Comparison of ENCODE assay signal across 9 cellular contexts in the genomic region with DNA sequence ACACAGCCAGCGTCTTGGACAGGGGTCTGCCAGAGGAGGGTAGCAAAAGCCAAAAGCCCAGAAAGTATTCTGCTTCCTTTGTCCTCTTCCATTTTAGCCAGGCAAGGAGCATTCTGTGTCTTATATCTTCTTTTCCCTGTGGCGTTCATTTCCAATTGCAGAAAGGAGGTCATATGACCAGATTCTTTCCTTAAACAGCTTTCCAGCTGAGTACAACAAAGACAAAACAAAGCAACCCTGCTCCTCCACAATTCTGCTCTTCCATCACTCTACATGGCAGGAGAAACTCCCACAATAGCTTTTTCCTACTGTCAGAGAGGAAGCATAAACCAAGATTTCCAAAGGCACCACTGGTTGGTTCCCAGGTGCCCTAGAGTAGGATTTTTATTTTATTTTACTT. TPM values are rescaled to one million over a fixed set of nuclear protein-coding genes. Genes with fewer than 3 reads are reported as not detected.
DNase-seq lines count a peak whose midpoint lies in the region; ATAC-seq, FAIRE-seq and TF ChIP-seq lines count a peak whose summit lies in the region.
"Had no signal": no experiment of that assay in that cellular context is flagged by ENCODE, and none has a peak within 500 bp of the region (broad histone marks: within the 10 kb centered on the region; RNA-seq: fewer than 3 reads in every experiment).

No MANE protein-coding gene starts in this region.

- H3K4me1 Mint-ChIP-seq in immature natural killer cell: peaks cover 34 to 35% of the 10 kb centered on the region in 2 donors

- H3K4me3 ChIP-seq in Karpas-422 (ENCODE audit: low read length): no peak overlapping the region
- H3K4me3 ChIP-seq in K562: no peak overlapping the region
- peak overlapping the region in 1 of 2 donors; percentile 40 for H3K4me3 ChIP-seq in stomach smooth muscle (ENCODE audit: low read length in 2 of 2)
- no peak overlapping the region for H3K4me3 ChIP-seq in BE2C (ENCODE audit: low read depth, low read length)
- H3K4me3 ChIP-seq in psoas muscle: no peak overlapping the region

- TF ChIP-seq POLR2A in K562 (conservative IDR thresholded peaks at IDR 0.05): no peak

- TF ChIP-seq CTCF in K562 (IDR thresholded peaks at IDR 0.05 in 2 of 3, conservative IDR thresholded peaks at IDR 0.05 in 1 of 3; ENCODE audit: insufficient read depth in 2 of 3, low read depth in 1 of 3, low read length in 3 of 3): no peak
- TF ChIP-seq CTCF in BE2C (IDR thresholded peaks at IDR 0.05; ENCODE audit: low read depth, low read length): no peak
- TF ChIP-seq CTCF in psoas muscle (IDR thresholded peaks at IDR 0.05): no peak

- peaks cover 2 to 26% (median 5%) of the 10 kb centered on the region in 3 donors for H3K27me3 Mint-ChIP-seq in immature natural killer cell (ENCODE audit: low read depth in 3 of 3)

- no peaks in the 10 kb centered on the region for H3K9me3 ChIP-seq in Karpas-422 (ENCODE audit: low read length)
- no peaks in the 10 kb centered on the region for H3K9me3 ChIP-seq in K562 (replicated peaks; ENCODE audit: control insufficient read depth, insufficient read depth, low read depth, low read length)
- no peaks in the 10 kb centered on the region for H3K9me3 ChIP-seq in stomach smooth muscle (ENCODE audit: control insufficient read depth in 2 of 2, low read length in 2 of 2)
- no peaks in the 10 kb centered on the region for H3K9me3 ChIP-seq in BE2C
- no peaks in the 10 kb centered on the region for H3K9me3 ChIP-seq in psoas muscle

- H3K79me2 ChIP-seq in Karpas-422 (ENCODE audit: low read length) (no peaks in the 10 kb centered on the region; the same call in 1 of the 2 replicates), K562 (ENCODE audit: control insufficient read depth, insufficient read depth, low read length) (peaks cover 8% of the 10 kb centered on the region; the same call in 2 of the 3 replicates)

- H3K36me3 ChIP-seq in Karpas-422 (ENCODE audit: insufficient read depth, low read length) (peaks cover 4% of the 10 kb centered on the region), K562 (ENCODE audit: control insufficient read depth, insufficient read depth, low read length) (peaks cover 21% of the 10 kb centered on the region; the same call in 2 of the 3 replicates), stomach smooth muscle (ENCODE audit: control insufficient read depth in 2 of 2, insufficient read depth in 2 of 2, low read length in 2 of 2) (peaks cover 0 to 2% of the 10 kb centered on the region in 2 donors), BE2C (peaks cover 17% of the 10 kb centered on the region), psoas muscle (ENCODE audit: insufficient read depth in 1 of 2, low read depth in 1 of 2) (no peaks in the 10 kb centered on the region)

- H2AFZ ChIP-seq in Karpas-422 (ENCODE audit: low read length): no peak overlapping the region
- H2AFZ ChIP-seq in K562 (ENCODE audit: low read depth, low read length): no peak overlapping the region

- H3K27me3 ChIP-seq in Karpas-422 (ENCODE audit: low read length): no peaks in the 10 kb centered on the region
- H3K27me3 ChIP-seq in K562 (ENCODE audit: control insufficient read depth in 2 of 2, insufficient read depth in 2 of 2, low read length in 2 of 2): no peaks in the 10 kb centered on the region
- no peaks in the 10 kb centered on the region for H3K27me3 ChIP-seq in stomach smooth muscle (ENCODE audit: control insufficient read depth in 1 of 2, insufficient read depth in 2 of 2, low read length in 2 of 2)
- no peaks in the 10 kb centered on the region for H3K27me3 ChIP-seq in BE2C
- H3K27me3 ChIP-seq in psoas muscle (ENCODE audit: insufficient read depth in 3 of 3, low read length in 2 of 3): no peaks in the 10 kb centered on the region

- BruUV-seq in K562 (replicated peaks; lab: Mats Ljungman, UMichigan): no TSS peak

- H4K20me1 ChIP-seq in Karpas-422 (ENCODE audit: insufficient read depth, low read depth, low read length) (no peaks in the 10 kb centered on the region), K562 (replicated peaks; ENCODE audit: control insufficient read depth, insufficient read depth, low read length) (no peaks in the 10 kb centered on the region)

- no peak overlapping the region for H3K4me3 Mint-ChIP-seq in immature natural killer cell

- CTCF ChIA-PET in K562 (lab: Yijun Ruan, JAX; ENCODE audit: low intra/inter-chr PET ratio): no interaction called here

- H3K4me1 ChIP-seq in Karpas-422 (ENCODE audit: low read length) (peaks cover 44% of the 10 kb centered on the region), K562 (replicated peaks in 1 of 2; ENCODE audit: control insufficient read depth in 2 of 2, insufficient read depth in 2 of 2, low read length in 2 of 2) (peaks cover 28 to 40% of the 10 kb centered on the region in 2 experiments), stomach smooth muscle (ENCODE audit: control insufficient read depth, insufficient read depth, low read length) (peaks cover 14% of the 10 kb centered on the region), BE2C (no peaks in the 10 kb centered on the region), psoas muscle (peaks cover 19% of the 10 kb centered on the region)

- H3K4me2 ChIP-seq in Karpas-422 (ENCODE audit: low read depth, low read length, poor library complexity, severe bottlenecking) (no peak overlapping the region), K562 (ENCODE audit: insufficient read depth, low read length) (no peak overlapping the region)

- in situ Hi-C loops in K562 (cut with MboI): no loop called here

- FAIRE-seq in K562 (lab: Jason Lieb, UNC): no peak

- no peak for ATAC-seq in K562
- ATAC-seq in GM19324 (IDR thresholded peaks at IDR 0.05; ENCODE audit: low FRiP score, unreplicated experiment): no peak
- ATAC-seq in psoas muscle: no peak

- no peak for TF ChIP-seq RAD21 in K562 (CRISPR knock-in tag; conservative IDR thresholded peaks at IDR 0.05 in 1 of 2, IDR thresholded peaks at IDR 0.05 in 1 of 2)

- H3K36me3 Mint-ChIP-seq in immature natural killer cell: peaks cover 0 to 7% (median 0%) of the 10 kb centered on the region in 3 donors

- H3K9me1 ChIP-seq in K562 (ENCODE audit: control insufficient read depth, insufficient read depth, low read length): no peaks in the 10 kb centered on the region

- H3K27ac ChIP-seq in Karpas-422 (ENCODE audit: low read length) (peak overlapping the region; percentile 90), K562 (ENCODE audit: extremely low read depth, low read depth, low read length) (peak overlapping the region; percentile 21; the same call in 1 of the 3 replicates), stomach smooth muscle (ENCODE audit: low read length) (peak overlapping the region; percentile 84), psoas muscle (no peak overlapping the region)

- POLR2A ChIA-PET in K562 (lab: Yijun Ruan, JAX): interaction anchor here (1.3 to 2.9 kb wide), 3 partner anchors 10 to 30 kb away, joined by 4 to 16 read pairs (median 6); partner anchors contain the start of genes ENSA and MCL1

- H3K9ac ChIP-seq in Karpas-422 (ENCODE audit: low read length) (no peak overlapping the region), K562 (ENCODE audit: insufficient read depth in 1 of 2, low read depth in 2 of 2, low read length in 2 of 2) (no peak overlapping the region), stomach smooth muscle (ENCODE audit: low read length in 2 of 2) (peak overlapping the region; percentile 45 to 55)

- peak overlapping the region; percentile 90 to 100 (median 97) for H3K27ac Mint-ChIP-seq in immature natural killer cell

- H3K9me3 Mint-ChIP-seq in immature natural killer cell: no peaks in the 10 kb centered on the region

- intact Hi-C loops in K562 (cut with micrococcal nuclease) (loop anchor here (10.0 kb wide), 1 partner anchor 365 kb away; the partner anchor contains the start of gene CERS2), psoas muscle (cut with DNase I) (no loop called here)

- 76% methylated on average over 2 of the region's 2 CpGs for WGBS in K562 (ENCODE audit: insufficient coverage, low coverage, missing lambda C conversion rate)
- WGBS in psoas muscle, 3 donors: 37 to 51% (median 46%) methylated on average over 2 of the region's 2 CpGs

- DNase-seq in Karpas-422 (no peak), K562 (ENCODE audit: extremely low read depth in 1 of 4, low spot score in 3 of 4) (no peak), immature natural killer cell (no peak), BE2C (no peak), psoas muscle (no peak)
- DNase-seq in activated CD4-positive, CD25-positive, alpha-beta regulatory T cell treated with anti-CD3 and anti-CD28 coated beads, Interleukin-2, amount 50 U/mL, for 72 hours: no peak
- DNase-seq: activated effector memory CD4-positive, alpha-beta T cell treated with Interleukin-2 at 50 U/mL for 16 hours had no signal

- no peaks in the 10 kb centered on the region for H3K9me2 ChIP-seq in Karpas-422 (replicated peaks; ENCODE audit: insufficient read depth, low read length)

- TF ChIP-seq EP300 in K562 (IDR thresholded peaks at IDR 0.05; ENCODE audit: low read length): no peak

RNA-seq across cellular contexts. Expression of gene ENSA, which starts 19.7 kb away (rescaled TPM):
- 113 and 121 TPM in 2 replicates for total RNA-seq in Karpas-422 (2014; rRNA removed; shearing (Covaris generic); ENCODE audit: low replicate concordance)
- 86.7 and 153 TPM in 2 replicates for total RNA-seq in K562 (2011; cell fraction: chromatin; rRNA removed; ENCODE audit: low replicate concordance)
- total RNA-seq in K562 (2011; cell fraction: nucleolus; rRNA removed): 54.7 and 57.9 TPM in 2 replicates
- 124 and 201 TPM in 2 replicates for total RNA-seq in K562 (2011; cell fraction: nucleoplasm; rRNA removed)
- total RNA-seq in K562 (2014; rRNA removed) (147 and 163 TPM in 2 replicates), K562 (2014; rRNA removed; fragmentation: Illumina TruSeq; extraction: Trizol) (196 and 198 TPM in 2 replicates), K562 (2015; rRNA removed; fragmentation: Illumina TruSeq; extraction: Trizol) (183 and 188 TPM in 2 replicates), K562 (2021) (203 and 219 TPM in 2 replicates), psoas muscle (100 to 1,000 TPM; 120 to 196 (median 162) TPM)
- polyA plus RNA-seq in K562 (2011; rRNA removed) (133 and 156 TPM in 2 replicates), K562 (2014; fragmentation: Illumina TruSeq; extraction: Trizol) (565 and 605 TPM in 2 replicates), K562 (2014; fragmentation: Nextera tagmentation; extraction: Ambion mirVana) (10 to 100 TPM; 68.1 to 93.9 TPM), K562 (2014; rRNA removed) (197 and 354 TPM in 2 replicates), immature natural killer cell (10 to 100 TPM; 52.2 to 97.5 (median 82.3) TPM), psoas muscle (100 to 1,000 TPM in 2 of 3 donors, 10 to 100 TPM in 1; 76.7 to 199 (median 130) TPM)
- 116 and 118 TPM in 2 replicates for polyA plus RNA-seq in K562 (2011; cell fraction: cytosol; rRNA removed)
- 47.5 and 50.4 TPM in 2 replicates for polyA plus RNA-seq in K562 (2011; cell fraction: nucleus; rRNA removed)
- polyA plus RNA-seq in K562 (2012): 174 and 197 TPM in 2 replicates
- polyA minus RNA-seq in K562 (2011; rRNA and poly(A)+ RNA removed): 60.6 and 80.0 TPM in 2 replicates
- polyA minus RNA-seq in K562 (2011; cell fraction: cytosol; rRNA and poly(A)+ RNA removed): 32.9 and 35.0 TPM in 2 replicates
- 22.9 and 51.1 TPM in 2 replicates for polyA minus RNA-seq in K562 (2011; cell fraction: nucleus; rRNA and poly(A)+ RNA removed)
- 298 TPM for polyA plus RNA-seq in BE2C (2012; ENCODE audit: insufficient read depth, insufficient read length, low read depth)

RNA-seq across cellular contexts. Expression of gene MCL1, which starts 30.3 kb away (rescaled TPM):
- 141 and 150 TPM in 2 replicates for total RNA-seq in Karpas-422 (2014; rRNA removed; shearing (Covaris generic); ENCODE audit: low replicate concordance)
- total RNA-seq in K562 (2011; cell fraction: chromatin; rRNA removed; ENCODE audit: low replicate concordance): 200 and 281 TPM in 2 replicates
- 147 and 148 TPM in 2 replicates for total RNA-seq in K562 (2011; cell fraction: nucleolus; rRNA removed)
- 206 and 295 TPM in 2 replicates for total RNA-seq in K562 (2011; cell fraction: nucleoplasm; rRNA removed)
- total RNA-seq in K562 (2014; rRNA removed) (129 and 138 TPM in 2 replicates), K562 (2014; rRNA removed; fragmentation: Illumina TruSeq; extraction: Trizol) (153 and 184 TPM in 2 replicates), K562 (2015; rRNA removed; fragmentation: Illumina TruSeq; extraction: Trizol) (109 and 120 TPM in 2 replicates), K562 (2021) (200 and 224 TPM in 2 replicates), psoas muscle (100 to 1,000 TPM; 101 to 192 (median 129) TPM)
- polyA plus RNA-seq in K562 (2011; rRNA removed) (144 and 222 TPM in 2 replicates), K562 (2014; fragmentation: Illumina TruSeq; extraction: Trizol) (147 and 158 TPM in 2 replicates), K562 (2014; fragmentation: Nextera tagmentation; extraction: Ambion mirVana) (10 to 100 TPM; 27.1 to 31.0 TPM), K562 (2014; rRNA removed) (131 and 143 TPM in 2 replicates), immature natural killer cell (100 to 1,000 TPM in 1 of 3 donors, 10 to 100 TPM in 2; 44.2 to 113 (median 73.0) TPM), psoas muscle (100 to 1,000 TPM in 2 of 3 donors, 10 to 100 TPM in 1; 97.2 to 179 (median 108) TPM)
- 86.7 and 94.2 TPM in 2 replicates for polyA plus RNA-seq in K562 (2011; cell fraction: cytosol; rRNA removed)
- polyA plus RNA-seq in K562 (2011; cell fraction: nucleus; rRNA removed): 179 and 244 TPM in 2 replicates
- 139 and 140 TPM in 2 replicates for polyA plus RNA-seq in K562 (2012)
- polyA minus RNA-seq in K562 (2011; rRNA and poly(A)+ RNA removed): 221 and 238 TPM in 2 replicates
- polyA minus RNA-seq in K562 (2011; cell fraction: cytosol; rRNA and poly(A)+ RNA removed): 104 and 109 TPM in 2 replicates
- polyA minus RNA-seq in K562 (2011; cell fraction: nucleus; rRNA and poly(A)+ RNA removed): 141 and 172 TPM in 2 replicates
- 88.9 TPM for polyA plus RNA-seq in BE2C (2012; ENCODE audit: insufficient read depth, insufficient read length, low read depth)

Comparison
In these comparisons a context has a peak if more than half of its experiments do, and no peak if none do; other contexts are left out.
1. H3K9ac ChIP-seq: peak in stomach smooth muscle (2 of 2); none in Karpas-422 (single experiment) and K562 (0 of 2).